In the genomic region with DNA sequence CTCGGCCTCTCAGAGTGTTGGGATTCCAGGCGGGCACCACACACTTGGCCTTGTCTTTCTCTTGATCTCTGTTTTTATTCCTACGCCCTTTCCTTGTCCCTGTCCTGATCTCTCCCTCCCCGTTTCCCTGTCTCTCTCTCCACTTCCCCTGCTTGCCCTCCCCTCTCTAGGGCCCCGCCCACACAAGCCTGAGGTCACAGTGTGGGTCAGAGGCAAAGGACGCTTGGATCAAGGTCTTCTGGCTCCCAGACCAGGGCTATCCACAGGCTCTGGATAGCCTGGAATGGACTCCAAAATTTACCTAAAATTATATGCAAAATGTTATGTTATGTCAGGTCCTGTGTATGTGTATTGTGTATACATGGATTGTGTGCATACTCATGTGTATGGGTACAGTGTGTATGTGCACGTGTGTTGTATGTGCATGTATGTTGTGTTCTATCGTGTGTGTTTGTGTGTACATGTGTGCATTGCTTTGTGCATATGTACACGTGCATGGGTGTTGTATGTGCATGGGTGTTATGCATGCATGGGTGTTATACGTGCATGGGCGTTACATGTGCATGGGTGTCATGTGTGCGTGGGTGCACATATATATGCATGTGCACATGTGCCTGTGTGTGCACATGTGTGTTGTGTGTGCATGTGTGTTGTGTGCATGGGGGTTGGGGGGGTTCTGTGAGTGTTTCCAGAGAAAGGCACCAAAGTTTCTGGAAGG, we compare ENCODE assay signal across 32 cellular contexts. TPM values are rescaled to one million over a fixed set of nuclear protein-coding genes. Genes with fewer than 3 reads are reported as not detected.
DNase-seq lines count a peak whose midpoint lies in the region; ATAC-seq, FAIRE-seq and TF ChIP-seq lines count a peak whose summit lies in the region.
"Had no signal": no experiment of that assay in that cellular context is flagged by ENCODE, and none has a peak within 500 bp of the region (broad histone marks: within the 10 kb centered on the region; RNA-seq: fewer than 3 reads in every experiment).

No MANE protein-coding gene starts in this region.

- no peak overlapping the region for H3K4me3 ChIP-seq in BLaER1
- H3K4me3 ChIP-seq: A549, esophagus squamous epithelium, gastrocnemius medialis, sigmoid colon, suprapubic skin had no signal

- DNase-seq in HTR-8/SVneo (ENCODE audit: insufficient read length, low spot score) (no peak), glutamatergic neuron (peak; percentile 50), Ammon's horn (ENCODE audit: low spot score) (no peak)
- DNase-seq: activated CD4-positive, alpha-beta memory T cell treated with anti-CD3 and anti-CD28 coated beads, Interleukin-2, amount 10 ng/mL, durations not matched to agents 7 days and 5 days; activated CD4-positive, CD25-positive, alpha-beta regulatory T cell treated with anti-CD3 and anti-CD28 coated beads, Interleukin-2, amount 50 U/mL, for 72 hours; activated CD8-positive, alpha-beta memory T cell treated with anti-CD3 and anti-CD28 coated beads, Interleukin-2, amount 50 U/mL, for 48 hours; AML-193; effector memory CD4-positive, alpha-beta T cell; esophagus squamous epithelium; gastrocnemius medialis; GOT3; lower lobe of right lung; MM.1S; natural killer cell; NCI-H1436; NCI-H2107; NCI-H82; sigmoid colon; stimulated activated naive CD4-positive, alpha-beta T cell; T-helper 1 cell had no signal

- H3K9ac ChIP-seq in BLaER1: no peak overlapping the region
- H3K9ac ChIP-seq: KMS-11 had no signal

- no peaks in the 10 kb centered on the region for H3K9me3 ChIP-seq in BLaER1
- H3K9me3 ChIP-seq: A549, esophagus squamous epithelium, gastrocnemius medialis, lower lobe of right lung, sigmoid colon, suprapubic skin had no signal

- ATAC-seq in HG03135 (IDR thresholded peaks at IDR 0.05; ENCODE audit: unreplicated experiment): no peak
- no peak for ATAC-seq in activated T-helper 17 cell treated with anti-CD3 and anti-CD28 coated beads, Interleukin-2, amount 50 U/mL, for 72 hours (replicated peaks)
- no peak for ATAC-seq in GM21390 (IDR thresholded peaks at IDR 0.05; ENCODE audit: unreplicated experiment)

- peak overlapping the region; percentile 89 for H3K27ac Mint-ChIP-seq in glutamatergic neuron (ENCODE audit: unreplicated experiment)
- peak overlapping the region; percentile 4 to 26 (median 7) for H3K27ac Mint-ChIP-seq in nephron
- H3K27ac Mint-ChIP-seq in activated T-helper 17 cell treated with anti-CD3 and anti-CD28 coated beads, Interleukin-2, amount 50 U/mL, for 72 hours: no peak overlapping the region
- H3K27ac Mint-ChIP-seq: activated CD4-positive, alpha-beta memory T cell treated with anti-CD3 and anti-CD28 coated beads, Interleukin-2, amount 10 ng/mL, durations not matched to agents 7 days and 5 days; activated naive CD4-positive, alpha-beta T cell treated with anti-CD3 and anti-CD28 coated beads, Interleukin-2, amount 50 U/mL, for 24 hours; natural killer cell had no signal

- H3K27me3 Mint-ChIP-seq in glutamatergic neuron (ENCODE audit: unreplicated experiment) (peaks cover 6% of the 10 kb centered on the region), nephron (ENCODE audit: low read depth) (peaks cover 11% of the 10 kb centered on the region)
- no peaks in the 10 kb centered on the region for H3K27me3 Mint-ChIP-seq in activated T-helper 17 cell treated with anti-CD3 and anti-CD28 coated beads, Interleukin-2, amount 50 U/mL, for 72 hours
- H3K27me3 Mint-ChIP-seq: activated CD4-positive, alpha-beta memory T cell treated with anti-CD3 and anti-CD28 coated beads, Interleukin-2, amount 10 ng/mL, durations not matched to agents 7 days and 5 days; activated naive CD4-positive, alpha-beta T cell treated with anti-CD3 and anti-CD28 coated beads, Interleukin-2, amount 50 U/mL, for 24 hours had no signal

- H3K27me3 ChIP-seq in BLaER1: no peaks in the 10 kb centered on the region
- H3K27me3 ChIP-seq: gastrocnemius medialis, sigmoid colon, suprapubic skin had no signal

- H3K27ac ChIP-seq in BLaER1: no peak overlapping the region
- H3K27ac ChIP-seq: A549, esophagus squamous epithelium, gastrocnemius medialis, KMS-11, suprapubic skin had no signal

- H3K9me3 Mint-ChIP-seq in glutamatergic neuron (ENCODE audit: unreplicated experiment): peaks cover 4% of the 10 kb centered on the region
- no peaks in the 10 kb centered on the region for H3K9me3 Mint-ChIP-seq in nephron
- no peaks in the 10 kb centered on the region for H3K9me3 Mint-ChIP-seq in activated T-helper 17 cell treated with anti-CD3 and anti-CD28 coated beads, Interleukin-2, amount 50 U/mL, for 72 hours
- H3K9me3 Mint-ChIP-seq: activated CD4-positive, alpha-beta memory T cell treated with anti-CD3 and anti-CD28 coated beads, Interleukin-2, amount 10 ng/mL, durations not matched to agents 7 days and 5 days; activated naive CD4-positive, alpha-beta T cell treated with anti-CD3 and anti-CD28 coated beads, Interleukin-2, amount 50 U/mL, for 24 hours; natural killer cell had no signal

- TF ChIP-seq CTCF in glutamatergic neuron (IDR thresholded peaks at IDR 0.05; ENCODE audit: partially characterized antibody, unreplicated experiment) (no peak), nephron (IDR thresholded peaks at IDR 0.05; ENCODE audit: unreplicated experiment in 3 of 3) (no peak)

- H4K20me1 ChIP-seq in BLaER1: peaks cover 16% of the 10 kb centered on the region; the same call in 1 of the 2 replicates

- peak overlapping the region; percentile 5 for H3K4me2 ChIP-seq in BLaER1
- H3K4me2 ChIP-seq: KMS-11 had no signal

- H3K4me3 Mint-ChIP-seq in glutamatergic neuron (ENCODE audit: unreplicated experiment): peak overlapping the region; percentile 4
- peak overlapping the region in 1 of 3 experiments; percentile 69 for H3K4me3 Mint-ChIP-seq in nephron
- H3K4me3 Mint-ChIP-seq in activated T-helper 17 cell treated with anti-CD3 and anti-CD28 coated beads, Interleukin-2, amount 50 U/mL, for 72 hours: no peak overlapping the region
- H3K4me3 Mint-ChIP-seq: activated CD4-positive, alpha-beta memory T cell treated with anti-CD3 and anti-CD28 coated beads, Interleukin-2, amount 10 ng/mL, durations not matched to agents 7 days and 5 days; activated naive CD4-positive, alpha-beta T cell treated with anti-CD3 and anti-CD28 coated beads, Interleukin-2, amount 50 U/mL, for 24 hours; natural killer cell had no signal

- peaks cover 35% of the 10 kb centered on the region for H3K4me1 Mint-ChIP-seq in glutamatergic neuron (ENCODE audit: low read depth, unreplicated experiment)
- H3K4me1 Mint-ChIP-seq in nephron: peaks cover 19% of the 10 kb centered on the region
- no peaks in the 10 kb centered on the region for H3K4me1 Mint-ChIP-seq in activated T-helper 17 cell treated with anti-CD3 and anti-CD28 coated beads, Interleukin-2, amount 50 U/mL, for 72 hours

- H3K36me3 Mint-ChIP-seq in glutamatergic neuron (ENCODE audit: unreplicated experiment) (no peaks in the 10 kb centered on the region), nephron (ENCODE audit: low read depth) (no peaks in the 10 kb centered on the region)
- H3K36me3 Mint-ChIP-seq in activated T-helper 17 cell treated with anti-CD3 and anti-CD28 coated beads, Interleukin-2, amount 50 U/mL, for 72 hours (ENCODE audit: low read depth): peaks cover 2% of the 10 kb centered on the region
- H3K36me3 Mint-ChIP-seq: activated naive CD4-positive, alpha-beta T cell treated with anti-CD3 and anti-CD28 coated beads, Interleukin-2, amount 50 U/mL, for 24 hours; natural killer cell had no signal

- FAIRE-seq in HTR-8/SVneo (lab: Jason Lieb, UNC): peak; percentile 93
- FAIRE-seq: A549, bronchial epithelial cell, colon, keratinocyte had no signal

- H3K36me3 ChIP-seq in BLaER1: no peaks in the 10 kb centered on the region
- H3K36me3 ChIP-seq: esophagus squamous epithelium, gastrocnemius medialis, lower lobe of right lung, suprapubic skin had no signal

- peaks cover 82% of the 10 kb centered on the region for H3K4me1 ChIP-seq in BLaER1
- H3K4me1 ChIP-seq: A549 had no signal

RNA-seq across cellular contexts. Expression of gene TP53I11, which starts 38.3 kb away (rescaled TPM):
- 420 TPM for total RNA-seq in glutamatergic neuron (ENCODE audit: unreplicated experiment)
- total RNA-seq in activated T-helper 17 cell treated with anti-CD3 and anti-CD28 coated beads, Interleukin-2, amount 50 U/mL, for 72 hours: 1 to 10 TPM; 3.8 to 6.4 TPM

Comparison
In these comparisons a context has a peak if more than half of its experiments do, and no peak if none do; other contexts are left out.
1. RNA of gene TP53I11, which starts 38.3 kb away (total RNA-seq): 420 TPM in glutamatergic neuron (single experiment); 3.8 to 6.4 TPM in activated T-helper 17 cell treated with anti-CD3 and anti-CD28 coated beads, Interleukin-2, amount 50 U/mL, for 72 hours; every median in the first group is over 10 times any median in the second.